In the genomic region with DNA sequence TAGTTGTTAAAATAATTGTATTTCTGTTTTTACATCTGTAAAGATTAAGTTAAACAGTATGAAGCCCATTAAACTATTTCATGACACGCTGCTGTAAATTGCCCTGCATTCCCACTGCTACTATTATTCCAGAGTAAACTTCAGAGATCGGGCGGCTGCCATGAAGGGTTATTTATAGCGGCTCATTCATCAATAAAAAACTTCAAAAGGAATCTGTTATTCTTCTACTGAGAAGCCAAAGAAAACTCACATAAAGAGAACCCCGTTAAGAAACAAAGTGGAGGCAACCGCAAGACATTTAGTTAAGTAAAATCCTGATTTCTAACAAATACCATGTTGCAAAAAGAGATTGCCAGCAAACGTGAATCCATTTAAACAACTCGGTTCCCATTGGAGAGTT, we compare ENCODE assay signal across 18 cellular contexts. TPM values are rescaled to one million over a fixed set of nuclear protein-coding genes. Genes with fewer than 3 reads are reported as not detected.
"Had no signal": no experiment of that assay in that cellular context is flagged by ENCODE, and none has a peak within 500 bp of the region (broad histone marks: within the 10 kb centered on the region; RNA-seq: fewer than 3 reads in every experiment).

No MANE protein-coding gene starts in this region.

- ATAC-seq: activated T-cell treated with anti-CD3 and anti-CD28 coated beads, Interleukin-2, amount 50 U/mL, for 4 hours; gastrocnemius medialis; natural killer cell treated with Interleukin-12 subunit alpha and Interleukin-12 subunit beta and Interleukin-15 and Interleukin-18, amount 100 ng/mL, for 72 hours; T-helper 17 cell had no signal

- H3K4me3 ChIP-seq: gastrocnemius medialis, transverse colon, uterus had no signal

- H3K9me3 ChIP-seq: gastrocnemius medialis, transverse colon, uterus had no signal

- H3K27ac ChIP-seq: gastrocnemius medialis, transverse colon, uterus had no signal

- H3K4me1 ChIP-seq: transverse colon, uterus had no signal

- DNase-seq: activated B cell treated with CpG ODN at 0.5 μM for 24 hours; activated CD4-positive, alpha-beta T cell treated with anti-CD3 and anti-CD28 coated beads for 4 hours; activated CD4-positive, alpha-beta T cell treated with anti-CD3 and anti-CD28 coated beads, Interleukin-2, amount 50 U/mL, for 48 hours; activated CD8-positive, alpha-beta memory T cell treated with anti-CD3 and anti-CD28 coated beads, Interleukin-2, amount 50 U/mL, for 48 hours; activated naive CD4-positive, alpha-beta T cell; activated T-cell treated with anti-CD3 and anti-CD28 coated beads, Interleukin-2, amount 50 U/mL, for 4 hours; effector memory CD4-positive, alpha-beta T cell; gastrocnemius medialis; hypothalamus; midbrain; stimulated activated CD4-positive, alpha-beta T cell treated with anti-CD3 and anti-CD28 coated beads, Interleukin-1b, Interleukin-23, amount 100 ng/mL, for 48 hours; substantia nigra; SW 1271; T-helper 17 cell; transverse colon; uterus had no signal

- H3K36me3 ChIP-seq: gastrocnemius medialis, transverse colon, uterus had no signal

RNA-seq across cellular contexts. Expression of gene FOXL1, which starts 16.4 kb away (rescaled TPM):
- total RNA-seq: activated B cell treated with CpG ODN at 0.5 μM for 24 hours; activated CD8-positive, alpha-beta memory T cell treated with anti-CD3 and anti-CD28 coated beads for 36 hours; activated T-cell treated with anti-CD3 and anti-CD28 coated beads, Interleukin-2, amount 50 U/mL, for 4 hours; natural killer cell treated with Interleukin-12 subunit alpha and Interleukin-12 subunit beta and Interleukin-15 and Interleukin-18, amount 100 ng/mL, for 72 hours had no signal

RNA-seq across cellular contexts. Expression of gene FOXC2, which starts 28.1 kb away (rescaled TPM):
- total RNA-seq: activated B cell treated with CpG ODN at 0.5 μM for 24 hours; activated CD8-positive, alpha-beta memory T cell treated with anti-CD3 and anti-CD28 coated beads for 36 hours; activated T-cell treated with anti-CD3 and anti-CD28 coated beads, Interleukin-2, amount 50 U/mL, for 4 hours; natural killer cell treated with Interleukin-12 subunit alpha and Interleukin-12 subunit beta and Interleukin-15 and Interleukin-18, amount 100 ng/mL, for 72 hours; T-helper 17 cell had no signal
